16 cellular contexts compared by ENCODE assay signal in genomic region chr11:33177676-33178336, GRCh38.
"Had no signal": no experiment of that assay in that cellular context is flagged by ENCODE, and none has a peak within 500 bp of the region (broad histone marks: within the 10 kb centered on the region; RNA-seq: fewer than 3 reads in every experiment).

No MANE protein-coding gene starts in this region.

- H3K27ac ChIP-seq: psoas muscle, right lobe of liver, testis, upper lobe of right lung had no signal

- H3K4me3 ChIP-seq: esophagus muscularis mucosa, lung, psoas muscle, right lobe of liver, smooth muscle cell, testis, upper lobe of right lung had no signal

- H3K27me3 ChIP-seq: esophagus muscularis mucosa, right lobe of liver, testis, upper lobe of right lung had no signal

- H3K4me1 Mint-ChIP-seq: neural crest cell had no signal

- H3K27me3 Mint-ChIP-seq: activated T-helper 17 cell treated with anti-CD3 and anti-CD28 coated beads, Interleukin-2, amount 50 U/mL, for 72 hours; stimulated activated naive CD8-positive, alpha-beta T cell treated with anti-CD3 and anti-CD28 coated beads, Interleukin-15, Interleukin-2, amounts not matched to agents 100 ng/mL and 50 ng/mL, for 24 hours had no signal

- H3K4me1 ChIP-seq: right lobe of liver, testis, upper lobe of right lung had no signal

- ATAC-seq: activated T-helper 17 cell treated with anti-CD3 and anti-CD28 coated beads, Interleukin-2, amount 50 U/mL, for 72 hours; psoas muscle; right lobe of liver; upper lobe of right lung had no signal

- DNase-seq: activated CD4-positive, alpha-beta T cell treated with anti-CD3 and anti-CD28 coated beads, Interleukin-2, amount 50 U/mL, for 1 hour; activated CD4-positive, CD25-positive, alpha-beta regulatory T cell; activated naive CD4-positive, alpha-beta T cell treated with Interleukin-2 at 50 U/mL for 16 hours; glutamatergic neuron; hypothalamus; midbrain; psoas muscle; right lobe of liver; testis; upper lobe of right lung had no signal

- H3K9me3 Mint-ChIP-seq: activated T-helper 17 cell treated with anti-CD3 and anti-CD28 coated beads, Interleukin-2, amount 50 U/mL, for 72 hours; stimulated activated naive CD8-positive, alpha-beta T cell treated with anti-CD3 and anti-CD28 coated beads, Interleukin-15, Interleukin-2, amounts not matched to agents 100 ng/mL and 50 ng/mL, for 24 hours had no signal

- H3K4me3 Mint-ChIP-seq: activated T-helper 17 cell treated with anti-CD3 and anti-CD28 coated beads, Interleukin-2, amount 50 U/mL, for 72 hours; neural crest cell; stimulated activated naive CD8-positive, alpha-beta T cell treated with anti-CD3 and anti-CD28 coated beads, Interleukin-15, Interleukin-2, amounts not matched to agents 100 ng/mL and 50 ng/mL, for 24 hours had no signal

- H3K36me3 ChIP-seq: esophagus muscularis mucosa, right lobe of liver, upper lobe of right lung had no signal

- H3K27ac Mint-ChIP-seq: activated T-helper 17 cell treated with anti-CD3 and anti-CD28 coated beads, Interleukin-2, amount 50 U/mL, for 72 hours; stimulated activated naive CD8-positive, alpha-beta T cell treated with anti-CD3 and anti-CD28 coated beads, Interleukin-15, Interleukin-2, amounts not matched to agents 100 ng/mL and 50 ng/mL, for 24 hours had no signal

- H3K9me3 ChIP-seq: esophagus muscularis mucosa, psoas muscle, right lobe of liver, testis, upper lobe of right lung had no signal
